In genomic region chr11:65538232-65538914, GRCh38 we compare ENCODE assay signal across 1 cellular context.
TF ChIP-seq lines count a peak whose summit lies in the region.

No MANE protein-coding gene starts in this region.

TF ChIP-seq in GM23338, 12 proteins besides CTCF, POLR2A, EP300 and RAD21:
- TF ChIP-seq, protein P1, sequence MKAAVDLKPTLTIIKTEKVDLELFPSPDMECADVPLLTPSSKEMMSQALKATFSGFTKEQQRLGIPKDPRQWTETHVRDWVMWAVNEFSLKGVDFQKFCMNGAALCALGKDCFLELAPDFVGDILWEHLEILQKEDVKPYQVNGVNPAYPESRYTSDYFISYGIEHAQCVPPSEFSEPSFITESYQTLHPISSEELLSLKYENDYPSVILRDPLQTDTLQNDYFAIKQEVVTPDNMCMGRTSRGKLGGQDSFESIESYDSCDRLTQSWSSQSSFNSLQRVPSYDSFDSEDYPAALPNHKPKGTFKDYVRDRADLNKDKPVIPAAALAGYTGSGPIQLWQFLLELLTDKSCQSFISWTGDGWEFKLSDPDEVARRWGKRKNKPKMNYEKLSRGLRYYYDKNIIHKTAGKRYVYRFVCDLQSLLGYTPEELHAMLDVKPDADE (IDR thresholded peaks at IDR 0.05), result no peak
- TF ChIP-seq STAT1 (IDR thresholded peaks at IDR 0.05; ENCODE audit: unreplicated experiment) (no peak), ZNF114 (CRISPR knock-in tag; IDR thresholded peaks at IDR 0.05) (no peak), NANOG (IDR thresholded peaks at IDR 0.05; ENCODE audit: borderline replicate concordance) (no peak), ZNF331 (CRISPR knock-in tag; IDR thresholded peaks at IDR 0.05; ENCODE audit: low read depth) (no peak)
- TF ChIP-seq, protein P2, sequence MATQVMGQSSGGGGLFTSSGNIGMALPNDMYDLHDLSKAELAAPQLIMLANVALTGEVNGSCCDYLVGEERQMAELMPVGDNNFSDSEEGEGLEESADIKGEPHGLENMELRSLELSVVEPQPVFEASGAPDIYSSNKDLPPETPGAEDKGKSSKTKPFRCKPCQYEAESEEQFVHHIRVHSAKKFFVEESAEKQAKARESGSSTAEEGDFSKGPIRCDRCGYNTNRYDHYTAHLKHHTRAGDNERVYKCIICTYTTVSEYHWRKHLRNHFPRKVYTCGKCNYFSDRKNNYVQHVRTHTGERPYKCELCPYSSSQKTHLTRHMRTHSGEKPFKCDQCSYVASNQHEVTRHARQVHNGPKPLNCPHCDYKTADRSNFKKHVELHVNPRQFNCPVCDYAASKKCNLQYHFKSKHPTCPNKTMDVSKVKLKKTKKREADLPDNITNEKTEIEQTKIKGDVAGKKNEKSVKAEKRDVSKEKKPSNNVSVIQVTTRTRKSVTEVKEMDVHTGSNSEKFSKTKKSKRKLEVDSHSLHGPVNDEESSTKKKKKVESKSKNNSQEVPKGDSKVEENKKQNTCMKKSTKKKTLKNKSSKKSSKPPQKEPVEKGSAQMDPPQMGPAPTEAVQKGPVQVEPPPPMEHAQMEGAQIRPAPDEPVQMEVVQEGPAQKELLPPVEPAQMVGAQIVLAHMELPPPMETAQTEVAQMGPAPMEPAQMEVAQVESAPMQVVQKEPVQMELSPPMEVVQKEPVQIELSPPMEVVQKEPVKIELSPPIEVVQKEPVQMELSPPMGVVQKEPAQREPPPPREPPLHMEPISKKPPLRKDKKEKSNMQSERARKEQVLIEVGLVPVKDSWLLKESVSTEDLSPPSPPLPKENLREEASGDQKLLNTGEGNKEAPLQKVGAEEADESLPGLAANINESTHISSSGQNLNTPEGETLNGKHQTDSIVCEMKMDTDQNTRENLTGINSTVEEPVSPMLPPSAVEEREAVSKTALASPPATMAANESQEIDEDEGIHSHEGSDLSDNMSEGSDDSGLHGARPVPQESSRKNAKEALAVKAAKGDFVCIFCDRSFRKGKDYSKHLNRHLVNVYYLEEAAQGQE (IDR thresholded peaks at IDR 0.05; ENCODE audit: unreplicated experiment), result no peak
